In genomic region chr20:19497064-19497463, GRCh38 we compare ENCODE assay signal across 21 cellular contexts.
DNase-seq lines count a peak whose midpoint lies in the region; TF ChIP-seq lines count a peak whose summit lies in the region.
"Had no signal": no experiment of that assay in that cellular context is flagged by ENCODE, and none has a peak within 500 bp of the region (broad histone marks: within the 10 kb centered on the region; RNA-seq: fewer than 3 reads in every experiment).

No MANE protein-coding gene starts in this region.

- H3K4me1 ChIP-seq in skeletal muscle satellite cell (ENCODE audit: control insufficient read depth, insufficient read depth, low read length) (peaks cover 33% of the 10 kb centered on the region), right atrium auricular region (peaks cover 0 to 10% of the 10 kb centered on the region in 2 donors)

- H3K4me3 ChIP-seq in coronary artery (no peak overlapping the region), skeletal muscle satellite cell (ENCODE audit: low read length) (no peak overlapping the region), right atrium auricular region (no peak overlapping the region)
- H3K4me3 ChIP-seq: PC-9 had no signal

- H3K9ac ChIP-seq in skeletal muscle satellite cell (ENCODE audit: low read depth, low read length): peak overlapping the region; percentile 18

- DNase-seq in EH (ENCODE audit: low read depth) (peak; percentile 95), M059J (ENCODE audit: low read depth) (peak; percentile 98), coronary artery (ENCODE audit: low spot score) (no peak), AML-193 (lab: John Stamatoyannopoulos, UW) (no peak), islet precursor cell (no peak), right atrium auricular region (ENCODE audit: low spot score) (no peak), NCI-H748 (lab: John Stamatoyannopoulos, UW; ENCODE audit: unreplicated experiment) (no peak)
- DNase-seq: activated CD4-positive, alpha-beta T cell treated with anti-CD3 and anti-CD28 coated beads, Interleukin-2, amount 10 ng/mL, durations not matched to agents 7 days and 5 days; activated naive CD4-positive, alpha-beta T cell; dermis blood vessel endothelial cell; head of caudate nucleus; natural killer cell; NCI-H2029; NCI-H69; PC-9; posterior cingulate gyrus; small intestine; stimulated activated CD4-positive, alpha-beta T cell treated with anti-CD3 and anti-CD28 coated beads, Interleukin-4, amount 100 ng/mL, for 4 hours; stimulated activated CD8-positive, alpha-beta memory T cell treated with anti-CD3 and anti-CD28 coated beads, Interleukin-4, amount 100 ng/mL, for 48 hours had no signal

- H3K36me3 ChIP-seq in skeletal muscle satellite cell (ENCODE audit: insufficient read depth, low read length): no peaks in the 10 kb centered on the region
- no peaks in the 10 kb centered on the region for H3K36me3 ChIP-seq in right atrium auricular region

- no peaks in the 10 kb centered on the region for H3K27me3 ChIP-seq in skeletal muscle satellite cell (ENCODE audit: control insufficient read depth, insufficient read depth, low read length)
- H3K27me3 ChIP-seq in right atrium auricular region: no peaks in the 10 kb centered on the region

- TF ChIP-seq CTCF in coronary artery (IDR thresholded peaks at IDR 0.05) (no peak), right atrium auricular region (IDR thresholded peaks at IDR 0.05) (no peak)

- no peak overlapping the region for H3K4me2 ChIP-seq in skeletal muscle satellite cell (ENCODE audit: low read length)
- H3K4me2 ChIP-seq: PC-9 had no signal

- H3K9me3 ChIP-seq in skeletal muscle satellite cell (replicated peaks; ENCODE audit: low read length): no peaks in the 10 kb centered on the region
- H3K9me3 ChIP-seq in right atrium auricular region: no peaks in the 10 kb centered on the region

- peak overlapping the region; percentile 63 to 85 for H3K27ac ChIP-seq in coronary artery
- no peak overlapping the region for H3K27ac ChIP-seq in right atrium auricular region
- H3K27ac ChIP-seq: epithelial cell of prostate, PC-9 had no signal

Comparison
In these comparisons a context has a peak if more than half of its experiments do, and no peak if none do; other contexts are left out.
1. DNase-seq: peak in EH (single experiment) and M059J (single experiment); none in coronary artery (single experiment), AML-193 (0 of 2), islet precursor cell (single experiment), right atrium auricular region (single experiment) and NCI-H748 (single experiment).
2. H3K27ac ChIP-seq: peak in coronary artery (2 of 2); none in right atrium auricular region (0 of 2).